ENCODE assay signal across 10 cellular contexts in the genomic region with DNA sequence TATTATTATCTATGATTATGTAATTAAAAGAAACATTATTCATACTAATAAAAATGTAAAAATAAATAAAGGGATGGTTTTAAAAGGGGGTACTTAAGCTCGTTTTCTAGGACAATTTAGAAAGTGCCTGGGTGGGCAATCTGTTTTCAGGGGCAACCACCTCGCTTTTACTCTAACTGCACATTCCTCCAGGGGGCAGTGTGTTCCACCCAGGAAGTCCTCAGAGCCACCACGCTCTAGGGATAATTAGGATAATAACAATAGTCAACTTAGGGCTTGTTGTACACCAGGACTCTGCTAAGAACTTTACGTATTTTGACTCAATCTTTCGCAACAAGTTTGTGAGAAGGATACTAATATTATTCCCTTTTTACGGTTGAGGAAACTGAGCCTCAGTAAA.
A peak's percentile ranks its signal among the peaks of the same experiment; 100 is the strongest.
DNase-seq lines count a peak whose midpoint lies in the region; ATAC-seq and TF ChIP-seq lines count a peak whose summit lies in the region.
"Had no signal": no experiment of that assay in that cellular context is flagged by ENCODE, and none has a peak within 500 bp of the region (broad histone marks: within the 10 kb centered on the region; RNA-seq: fewer than 3 reads in every experiment).

No MANE protein-coding gene starts in this region.

- in situ Hi-C loops in brain microvascular endothelial cell (cut with HindIII; ENCODE audit: low pct_ligation_motif_present, low sequenced_read_pairs), result no loop called here

- no peaks in the 10 kb centered on the region for H3K27me3 ChIP-seq in brain microvascular endothelial cell (replicated peaks)
- H3K27me3 ChIP-seq in effector memory CD4-positive, alpha-beta T cell (replicated peaks; ENCODE audit: control insufficient read depth, insufficient read depth, low read length, poor library complexity, severe bottlenecking), result no peaks in the 10 kb centered on the region

- no peaks in the 10 kb centered on the region for H3K9me3 ChIP-seq in effector memory CD4-positive, alpha-beta T cell (ENCODE audit: control insufficient read depth, low read length)

- peak; percentile 50 for DNase-seq in NCI-H748 (lab: John Stamatoyannopoulos, UW; ENCODE audit: unreplicated experiment)
- DNase-seq in NCI-H748 treated with DMSO at 0.1 percent for 48 hours (lab: John Stamatoyannopoulos, UW), result no peak
- DNase-seq in HEK293T (ENCODE audit: extremely low spot score), result peak; percentile 50
- DNase-seq in brain microvascular endothelial cell, result no peak
- DNase-seq in myocyte (ENCODE audit: low read depth), result peak; percentile 24
- DNase-seq in NCI-H1930 (lab: John Stamatoyannopoulos, UW), result no peak
- no peak for DNase-seq in effector memory CD4-positive, alpha-beta T cell
- DNase-seq: activated CD8-positive, alpha-beta memory T cell treated with anti-CD3 and anti-CD28 coated beads, Interleukin-2, amount 50 U/mL, for 48 hours; NCI-H2081 had no signal

- H3K27ac ChIP-seq in brain microvascular endothelial cell, result no peak overlapping the region
- no peak overlapping the region for H3K27ac ChIP-seq in effector memory CD4-positive, alpha-beta T cell (ENCODE audit: insufficient read depth, low read length, poor library complexity, severe bottlenecking)

- no peak for ATAC-seq in GM21737 (IDR thresholded peaks at IDR 0.05; ENCODE audit: unreplicated experiment)

- POLR2A ChIA-PET in HEK293T (lab: Yijun Ruan, JAX), result no interaction called here

- no peaks in the 10 kb centered on the region for H3K36me3 ChIP-seq in brain microvascular endothelial cell (replicated peaks)
- H3K36me3 ChIP-seq in effector memory CD4-positive, alpha-beta T cell (ENCODE audit: control insufficient read depth, insufficient read depth, low read length), result no peaks in the 10 kb centered on the region

- CTCF ChIA-PET in HEK293T (lab: Yijun Ruan, JAX), result interaction anchor here (0.6 to 1.0 kb wide), 5 partner anchors 10 to 1002 kb away, joined by 3 to 6 read pairs (median 3); no protein-coding TSS in a partner anchor

- H3K4me3 ChIP-seq in brain microvascular endothelial cell (ENCODE audit: low read depth, low read length), result no peak overlapping the region
- H3K4me3 ChIP-seq in effector memory CD4-positive, alpha-beta T cell (ENCODE audit: insufficient read depth, low read depth, low read length, poor library complexity, severe bottlenecking), result no peak overlapping the region

- no peaks in the 10 kb centered on the region for H3K4me1 ChIP-seq in effector memory CD4-positive, alpha-beta T cell (ENCODE audit: control insufficient read depth, insufficient read depth, low read length, poor library complexity, severe bottlenecking)

- TF ChIP-seq CTCF in brain microvascular endothelial cell (IDR thresholded peaks at IDR 0.05; ENCODE audit: low read depth, low read length, missing control alignments), result peak; percentile 72

TF ChIP-seq in HEK293T, 16 proteins besides CTCF, POLR2A, EP300 and RAD21:
- TF ChIP-seq LEF1 (IDR thresholded peaks at IDR 0.05; ENCODE audit: borderline replicate concordance) (no peak), FOXA1 (IDR thresholded peaks at IDR 0.05) (no peak), HDGF (IDR thresholded peaks at IDR 0.05; ENCODE audit: borderline replicate concordance) (no peak), ELF4 (IDR thresholded peaks at IDR 0.05) (no peak), ZNF384 (IDR thresholded peaks at IDR 0.05) (no peak), PKNOX1 (IDR thresholded peaks at IDR 0.05) (no peak), SP1 (IDR thresholded peaks at IDR 0.05) (no peak), NFRKB (IDR thresholded peaks at IDR 0.05) (no peak), TARDBP (IDR thresholded peaks at IDR 0.05) (no peak), BHLHE40 (IDR thresholded peaks at IDR 0.05; ENCODE audit: borderline replicate concordance) (no peak), SUZ12 (IDR thresholded peaks at IDR 0.05) (no peak), L3MBTL2 (conservative IDR thresholded peaks at IDR 0.05) (no peak)

Comparison
In these comparisons a context has a peak if more than half of its experiments do, and no peak if none do; other contexts are left out.
1. DNase-seq: peak in NCI-H748 (single experiment), HEK293T (single experiment) and myocyte (single experiment); none in NCI-H748 treated with DMSO at 0.1 percent for 48 hours (single experiment), brain microvascular endothelial cell (single experiment), NCI-H1930 (0 of 2) and effector memory CD4-positive, alpha-beta T cell (0 of 3).